Comparison of ENCODE assay signal across 1 cellular context in genomic region chr20:3679749-3680700, GRCh38.
TF ChIP-seq lines count a peak whose summit lies in the region.

No MANE protein-coding gene starts in this region.

TF ChIP-seq in GM23338, 12 proteins besides CTCF, POLR2A, EP300 and RAD21 (continued from another document):
- TF ChIP-seq, protein P1, sequence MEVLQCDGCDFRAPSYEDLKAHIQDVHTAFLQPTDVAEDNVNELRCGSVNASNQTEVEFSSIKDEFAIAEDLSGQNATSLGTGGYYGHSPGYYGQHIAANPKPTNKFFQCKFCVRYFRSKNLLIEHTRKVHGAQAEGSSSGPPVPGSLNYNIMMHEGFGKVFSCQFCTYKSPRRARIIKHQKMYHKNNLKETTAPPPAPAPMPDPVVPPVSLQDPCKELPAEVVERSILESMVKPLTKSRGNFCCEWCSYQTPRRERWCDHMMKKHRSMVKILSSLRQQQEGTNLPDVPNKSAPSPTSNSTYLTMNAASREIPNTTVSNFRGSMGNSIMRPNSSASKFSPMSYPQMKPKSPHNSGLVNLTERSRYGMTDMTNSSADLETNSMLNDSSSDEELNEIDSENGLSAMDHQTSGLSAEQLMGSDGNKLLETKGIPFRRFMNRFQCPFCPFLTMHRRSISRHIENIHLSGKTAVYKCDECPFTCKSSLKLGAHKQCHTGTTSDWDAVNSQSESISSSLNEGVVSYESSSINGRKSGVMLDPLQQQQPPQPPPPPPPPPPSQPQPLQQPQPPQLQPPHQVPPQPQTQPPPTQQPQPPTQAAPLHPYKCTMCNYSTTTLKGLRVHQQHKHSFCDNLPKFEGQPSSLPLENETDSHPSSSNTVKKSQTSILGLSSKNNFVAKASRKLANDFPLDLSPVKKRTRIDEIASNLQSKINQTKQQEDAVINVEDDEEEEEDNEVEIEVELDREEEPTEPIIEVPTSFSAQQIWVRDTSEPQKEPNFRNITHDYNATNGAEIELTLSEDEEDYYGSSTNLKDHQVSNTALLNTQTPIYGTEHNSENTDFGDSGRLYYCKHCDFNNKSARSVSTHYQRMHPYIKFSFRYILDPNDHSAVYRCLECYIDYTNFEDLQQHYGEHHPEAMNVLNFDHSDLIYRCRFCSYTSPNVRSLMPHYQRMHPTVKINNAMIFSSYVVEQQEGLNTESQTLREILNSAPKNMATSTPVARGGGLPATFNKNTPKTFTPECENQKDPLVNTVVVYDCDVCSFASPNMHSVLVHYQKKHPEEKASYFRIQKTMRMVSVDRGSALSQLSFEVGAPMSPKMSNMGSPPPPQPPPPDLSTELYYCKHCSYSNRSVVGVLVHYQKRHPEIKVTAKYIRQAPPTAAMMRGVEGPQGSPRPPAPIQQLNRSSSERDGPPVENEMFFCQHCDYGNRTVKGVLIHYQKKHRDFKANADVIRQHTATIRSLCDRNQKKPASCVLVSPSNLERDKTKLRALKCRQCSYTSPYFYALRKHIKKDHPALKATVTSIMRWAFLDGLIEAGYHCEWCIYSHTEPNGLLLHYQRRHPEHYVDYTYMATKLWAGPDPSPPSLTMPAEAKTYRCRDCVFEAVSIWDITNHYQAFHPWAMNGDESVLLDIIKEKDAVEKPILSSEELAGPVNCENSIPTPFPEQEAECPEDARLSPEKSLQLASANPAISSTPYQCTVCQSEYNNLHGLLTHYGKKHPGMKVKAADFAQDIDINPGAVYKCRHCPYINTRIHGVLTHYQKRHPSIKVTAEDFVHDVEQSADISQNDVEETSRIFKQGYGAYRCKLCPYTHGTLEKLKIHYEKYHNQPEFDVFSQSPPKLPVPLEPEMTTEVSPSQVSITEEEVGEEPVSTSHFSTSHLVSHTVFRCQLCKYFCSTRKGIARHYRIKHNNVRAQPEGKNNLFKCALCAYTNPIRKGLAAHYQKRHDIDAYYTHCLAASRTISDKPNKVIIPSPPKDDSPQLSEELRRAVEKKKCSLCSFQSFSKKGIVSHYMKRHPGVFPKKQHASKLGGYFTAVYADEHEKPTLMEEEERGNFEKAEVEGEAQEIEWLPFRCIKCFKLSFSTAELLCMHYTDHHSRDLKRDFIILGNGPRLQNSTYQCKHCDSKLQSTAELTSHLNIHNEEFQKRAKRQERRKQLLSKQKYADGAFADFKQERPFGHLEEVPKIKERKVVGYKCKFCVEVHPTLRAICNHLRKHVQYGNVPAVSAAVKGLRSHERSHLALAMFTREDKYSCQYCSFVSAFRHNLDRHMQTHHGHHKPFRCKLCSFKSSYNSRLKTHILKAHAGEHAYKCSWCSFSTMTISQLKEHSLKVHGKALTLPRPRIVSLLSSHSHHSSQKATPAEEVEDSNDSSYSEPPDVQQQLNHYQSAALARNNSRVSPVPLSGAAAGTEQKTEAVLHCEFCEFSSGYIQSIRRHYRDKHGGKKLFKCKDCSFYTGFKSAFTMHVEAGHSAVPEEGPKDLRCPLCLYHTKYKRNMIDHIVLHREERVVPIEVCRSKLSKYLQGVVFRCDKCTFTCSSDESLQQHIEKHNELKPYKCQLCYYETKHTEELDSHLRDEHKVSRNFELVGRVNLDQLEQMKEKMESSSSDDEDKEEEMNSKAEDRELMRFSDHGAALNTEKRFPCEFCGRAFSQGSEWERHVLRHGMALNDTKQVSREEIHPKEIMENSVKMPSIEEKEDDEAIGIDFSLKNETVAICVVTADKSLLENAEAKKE (CRISPR knock-in tag; IDR thresholded peaks at IDR 0.05) = no peak
TF ChIP-seq in GM23338: peak in this region for 0.
